Comparison of ENCODE assay signal across 8 cellular contexts in genomic region chr1:112507896-112508241, GRCh38. TPM values are rescaled to one million over a fixed set of nuclear protein-coding genes. Genes with fewer than 3 reads are reported as not detected.
DNase-seq lines count a peak whose midpoint lies in the region; ATAC-seq lines count a peak whose summit lies in the region.

No MANE protein-coding gene starts in this region.

- H3K4me3 Mint-ChIP-seq in activated CD4-positive, alpha-beta T cell treated with anti-CD3 and anti-CD28 coated beads for 36 hours, result peak overlapping the region; percentile 63
- H3K4me3 Mint-ChIP-seq in activated CD8-positive, alpha-beta memory T cell treated with anti-CD3 and anti-CD28 coated beads, Interleukin-2, amount 10 ng/mL, durations not matched to agents 7 days and 5 days, result peak overlapping the region; percentile 69

- H3K4me2 ChIP-seq in skeletal muscle satellite cell (ENCODE audit: low read length), result peak overlapping the region; percentile 84

- POLR2A ChIA-PET in activated CD4-positive, alpha-beta T cell treated with anti-CD3 and anti-CD28 coated beads for 36 hours (lab: Charles Lee), result no interaction called here

- no peaks in the 10 kb centered on the region for H3K9me3 ChIP-seq in skeletal muscle satellite cell (replicated peaks; ENCODE audit: low read length)

- intact Hi-C loops in activated CD4-positive, alpha-beta T cell treated with anti-CD3 and anti-CD28 coated beads for 36 hours (cut with DNase I, micrococcal nuclease), result no loop called here
- intact Hi-C loops in left cardiac atrium (cut with DNase I), result loop anchor here in 1 of 2 donors (10.0 kb wide), 1 partner anchor 107 kb away; the partner anchor contains the start of genes CAPZA1 and ST7L

- H3K36me3 Mint-ChIP-seq in activated CD4-positive, alpha-beta T cell treated with anti-CD3 and anti-CD28 coated beads for 36 hours (ENCODE audit: low read depth), result no peaks in the 10 kb centered on the region
- no peaks in the 10 kb centered on the region for H3K36me3 Mint-ChIP-seq in activated CD8-positive, alpha-beta memory T cell treated with anti-CD3 and anti-CD28 coated beads, Interleukin-2, amount 10 ng/mL, durations not matched to agents 7 days and 5 days

- H3K4me3 ChIP-seq in skeletal muscle satellite cell (ENCODE audit: low read length), result peak overlapping the region; percentile 76

- no peaks in the 10 kb centered on the region for H3K4me1 Mint-ChIP-seq in activated CD4-positive, alpha-beta T cell treated with anti-CD3 and anti-CD28 coated beads for 36 hours
- peaks cover 10% of the 10 kb centered on the region for H3K4me1 Mint-ChIP-seq in activated CD8-positive, alpha-beta memory T cell treated with anti-CD3 and anti-CD28 coated beads, Interleukin-2, amount 10 ng/mL, durations not matched to agents 7 days and 5 days

- peaks cover 19% of the 10 kb centered on the region for H3K4me1 ChIP-seq in skeletal muscle satellite cell (ENCODE audit: control insufficient read depth, insufficient read depth, low read length)

- H3K27me3 ChIP-seq in skeletal muscle satellite cell (ENCODE audit: control insufficient read depth, insufficient read depth, low read length), result peaks cover 44% of the 10 kb centered on the region

- CTCF ChIA-PET in activated CD4-positive, alpha-beta T cell treated with anti-CD3 and anti-CD28 coated beads for 36 hours (lab: Charles Lee), result interaction anchor here (0.6 to 1.0 kb wide), 4 partner anchors 106 to 207 kb away, joined by 3 to 4 read pairs (median 3); partner anchors contain the start of gene PPM1J
- CTCF ChIA-PET in activated CD8-positive, alpha-beta memory T cell treated with anti-CD3 and anti-CD28 coated beads, Interleukin-2, amount 10 ng/mL, durations not matched to agents 7 days and 5 days (lab: Charles Lee), result interaction anchor here (0.9 kb wide), 1 partner anchor 35 kb away, joined by 3 read pairs; no protein-coding TSS in a partner anchor

- H3K27ac Mint-ChIP-seq in activated CD4-positive, alpha-beta T cell treated with anti-CD3 and anti-CD28 coated beads for 36 hours, result no peak overlapping the region
- no peak overlapping the region for H3K27ac Mint-ChIP-seq in activated CD8-positive, alpha-beta memory T cell treated with anti-CD3 and anti-CD28 coated beads, Interleukin-2, amount 10 ng/mL, durations not matched to agents 7 days and 5 days

- no peaks in the 10 kb centered on the region for H3K36me3 ChIP-seq in skeletal muscle satellite cell (ENCODE audit: insufficient read depth, low read length)

- peak; percentile 35 for DNase-seq in activated CD4-positive, alpha-beta T cell treated with anti-CD3 and anti-CD28 coated beads for 36 hours
- DNase-seq in activated CD4-positive, alpha-beta T cell treated with anti-CD3 and anti-CD28 coated beads for 1 hour, result no peak
- DNase-seq in activated CD8-positive, alpha-beta memory T cell treated with anti-CD3 and anti-CD28 coated beads, Interleukin-2, amount 10 ng/mL, durations not matched to agents 7 days and 5 days, result no peak
- DNase-seq in left cardiac atrium (no peak), cerebellar nuclear complex (lab: John Stamatoyannopoulos, UW) (no peak)

- peak; percentile 20 for ATAC-seq in activated CD4-positive, alpha-beta T cell treated with anti-CD3 and anti-CD28 coated beads for 36 hours
- no peak for ATAC-seq in activated CD8-positive, alpha-beta memory T cell treated with anti-CD3 and anti-CD28 coated beads, Interleukin-2, amount 10 ng/mL, durations not matched to agents 7 days and 5 days
- ATAC-seq in left cardiac atrium (peak; percentile 23 to 54), HG02798 (IDR thresholded peaks at IDR 0.05; ENCODE audit: poor library complexity, unreplicated experiment) (no peak), HG02885 (IDR thresholded peaks at IDR 0.05; ENCODE audit: poor library complexity, unreplicated experiment) (no peak)

- H3K9ac ChIP-seq in skeletal muscle satellite cell (ENCODE audit: low read depth, low read length), result peak overlapping the region; percentile 44

- peaks cover 32% of the 10 kb centered on the region for H3K27me3 Mint-ChIP-seq in activated CD4-positive, alpha-beta T cell treated with anti-CD3 and anti-CD28 coated beads for 36 hours
- H3K27me3 Mint-ChIP-seq in activated CD8-positive, alpha-beta memory T cell treated with anti-CD3 and anti-CD28 coated beads, Interleukin-2, amount 10 ng/mL, durations not matched to agents 7 days and 5 days, result peaks cover 66% of the 10 kb centered on the region

- no peaks in the 10 kb centered on the region for H3K9me3 Mint-ChIP-seq in activated CD4-positive, alpha-beta T cell treated with anti-CD3 and anti-CD28 coated beads for 36 hours (ENCODE audit: low read depth)
- no peaks in the 10 kb centered on the region for H3K9me3 Mint-ChIP-seq in activated CD8-positive, alpha-beta memory T cell treated with anti-CD3 and anti-CD28 coated beads, Interleukin-2, amount 10 ng/mL, durations not matched to agents 7 days and 5 days (ENCODE audit: low read depth)

RNA-seq across cellular contexts. Expression of gene WNT2B, which starts 0.9 kb away (rescaled TPM):
- under 1 TPM; 0.11 to 0.12 TPM for total RNA-seq in activated CD4-positive, alpha-beta T cell treated with anti-CD3 and anti-CD28 coated beads for 36 hours
- under 1 TPM; 0.07 to 0.12 TPM for total RNA-seq in activated CD8-positive, alpha-beta memory T cell treated with anti-CD3 and anti-CD28 coated beads, Interleukin-2, amount 10 ng/mL, durations not matched to agents 7 days and 5 days
- total RNA-seq in left cardiac atrium, result 1 to 10 TPM; 4.0 to 4.7 TPM
- total RNA-seq in skeletal muscle satellite cell (2012; rRNA removed), result 0.87 and 1.3 TPM in 2 replicates

Comparison
In these comparisons a context has a peak if more than half of its experiments do, and no peak if none do; other contexts are left out.
1. ATAC-seq: peak in activated CD4-positive, alpha-beta T cell treated with anti-CD3 and anti-CD28 coated beads for 36 hours (single experiment) and left cardiac atrium (2 of 2); none in activated CD8-positive, alpha-beta memory T cell treated with anti-CD3 and anti-CD28 coated beads, Interleukin-2, amount 10 ng/mL, durations not matched to agents 7 days and 5 days (single experiment), HG02798 (single experiment) and HG02885 (single experiment).
2. RNA of gene WNT2B, which starts 0.9 kb away (total RNA-seq): 4.0 to 4.7 TPM in left cardiac atrium; 0.11 to 0.12 TPM in activated CD4-positive, alpha-beta T cell treated with anti-CD3 and anti-CD28 coated beads for 36 hours and 0.07 to 0.12 TPM in activated CD8-positive, alpha-beta memory T cell treated with anti-CD3 and anti-CD28 coated beads, Interleukin-2, amount 10 ng/mL, durations not matched to agents 7 days and 5 days; every median in the first group is over 4 times any median in the second.